In the genomic region with DNA sequence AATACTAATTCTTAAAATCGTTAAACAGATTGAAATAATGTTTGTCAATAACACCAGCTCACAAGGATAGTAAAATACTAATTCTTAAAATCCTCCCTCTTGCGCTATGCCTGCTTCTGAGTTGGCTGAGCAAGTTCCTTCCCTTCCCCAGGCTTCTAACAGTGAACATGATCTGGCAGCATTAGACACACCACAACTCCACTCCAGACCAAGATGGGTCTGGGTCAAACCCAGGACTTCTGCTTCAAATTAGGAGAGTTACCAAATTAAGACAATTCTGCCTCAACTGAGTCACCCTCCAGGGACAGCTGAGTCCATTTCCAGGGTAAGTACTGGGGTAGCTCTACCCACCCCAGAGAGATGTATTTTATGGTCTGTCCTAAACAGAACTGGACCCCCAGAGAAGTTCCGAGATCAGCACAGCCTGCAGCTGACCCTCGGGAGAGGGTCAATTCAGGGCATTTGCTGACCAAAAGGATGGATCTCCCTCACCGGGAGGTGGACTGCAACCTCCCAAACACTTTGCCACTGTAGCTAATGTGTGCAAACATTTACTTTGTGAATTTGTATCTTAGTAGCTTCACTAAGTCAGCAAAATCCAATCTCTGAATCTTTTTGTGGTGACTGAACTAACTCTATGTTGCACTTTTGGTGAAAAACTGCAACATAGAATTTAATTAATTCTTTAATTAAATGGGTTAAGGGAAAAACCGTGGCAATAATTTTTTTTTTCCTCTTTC, we compare ENCODE assay signal across 19 cellular contexts. TPM values are rescaled to one million over a fixed set of nuclear protein-coding genes. Genes with fewer than 3 reads are reported as not detected.
DNase-seq lines count a peak whose midpoint lies in the region; ATAC-seq and TF ChIP-seq lines count a peak whose summit lies in the region.
"Had no signal": no experiment of that assay in that cellular context is flagged by ENCODE, and none has a peak within 500 bp of the region (broad histone marks: within the 10 kb centered on the region; RNA-seq: fewer than 3 reads in every experiment).

No MANE protein-coding gene starts in this region.

- H4K20me1 ChIP-seq in osteoblast (ENCODE audit: insufficient read depth, low read length) = peaks cover 4% of the 10 kb centered on the region

- peak overlapping the region; percentile 44 for H3K4me3 Mint-ChIP-seq in HFFc6
- H3K4me3 Mint-ChIP-seq: activated naive CD8-positive, alpha-beta T cell treated with anti-CD3 and anti-CD28 coated beads, Interleukin-2, amount 50 U/mL, for 24 hours; T-helper 1 cell treated with Interleukin-12 subunit alpha and Interleukin-12 subunit beta and Interleukin-4 antibody, amounts not matched to agents 30 μg/mL and 1 μg/mL, for 36 hours had no signal

- H3K27ac Mint-ChIP-seq in HFFc6 = peak overlapping the region; percentile 42
- H3K27ac Mint-ChIP-seq: activated naive CD8-positive, alpha-beta T cell treated with anti-CD3 and anti-CD28 coated beads, Interleukin-2, amount 50 U/mL, for 24 hours; T-helper 1 cell treated with Interleukin-12 subunit alpha and Interleukin-12 subunit beta and Interleukin-4 antibody, amounts not matched to agents 30 μg/mL and 1 μg/mL, for 36 hours had no signal

- DNase-seq in AG09319 (ENCODE audit: extremely low read depth, low read depth) = peak; percentile 79
- peak; percentile 4 for DNase-seq in HFFc6
- peak; percentile 97 for DNase-seq in fibroblast of peridontal ligament (ENCODE audit: extremely low read depth)
- no peak for DNase-seq in osteoblast (ENCODE audit: insufficient read length, low spot score, missing footprints)
- DNase-seq in activated CD4-positive, alpha-beta T cell treated with anti-CD3 and anti-CD28 coated beads for 48 hours = no peak
- no peak for DNase-seq in activated CD4-positive, CD25-positive, alpha-beta regulatory T cell (lab: John Stamatoyannopoulos, UW)
- DNase-seq: activated naive CD8-positive, alpha-beta T cell treated with anti-CD3 and anti-CD28 coated beads, Interleukin-2, amount 50 U/mL, for 24 hours; activated T-cell treated with anti-CD3 and anti-CD28 coated beads, Interleukin-2, amount 50 U/mL, for 1 hour; C1 segment of cervical spinal cord; central memory CD4-positive, alpha-beta T cell; DMS79; kidney glomerular epithelial cell; naive thymus-derived CD4-positive, alpha-beta T cell; NCI-H1048; NCI-H2107; stimulated activated CD4-positive, alpha-beta T cell treated with anti-CD3 and anti-CD28 coated beads, Interleukin-2, amount 100 ng/mL, for 24 hours had no signal

- H3K4me1 Mint-ChIP-seq in HFFc6 (ENCODE audit: low read depth) = peaks cover 21% of the 10 kb centered on the region

- H3K27me3 Mint-ChIP-seq in HFFc6 (ENCODE audit: insufficient read depth) = peaks cover 2% of the 10 kb centered on the region; the same call in 1 of the 2 replicates
- H3K27me3 Mint-ChIP-seq: activated naive CD8-positive, alpha-beta T cell treated with anti-CD3 and anti-CD28 coated beads, Interleukin-2, amount 50 U/mL, for 24 hours had no signal

- ATAC-seq in GM19455 (IDR thresholded peaks at IDR 0.05; ENCODE audit: unreplicated experiment) (no peak), GM18520 (IDR thresholded peaks at IDR 0.05; ENCODE audit: unreplicated experiment) (no peak)
- ATAC-seq: activated naive CD8-positive, alpha-beta T cell treated with anti-CD3 and anti-CD28 coated beads, Interleukin-2, amount 50 U/mL, for 24 hours; naive thymus-derived CD4-positive, alpha-beta T cell had no signal

- H3K79me2 ChIP-seq in osteoblast (ENCODE audit: insufficient read depth, low read length) = no peaks in the 10 kb centered on the region

- TF ChIP-seq CTCF in AG09319 (IDR thresholded peaks at IDR 0.05; ENCODE audit: low read depth, low read length) = no peak
- TF ChIP-seq CTCF in HFFc6 (IDR thresholded peaks at IDR 0.05) = no peak
- TF ChIP-seq CTCF in osteoblast (IDR thresholded peaks at IDR 0.05; ENCODE audit: extremely low read depth, low read depth, low read length) = no peak

- H3K27ac ChIP-seq in osteoblast (ENCODE audit: low read depth, low read length) = peak overlapping the region; percentile 62

- no peaks in the 10 kb centered on the region for H3K27me3 ChIP-seq in osteoblast (ENCODE audit: insufficient read depth, low read length)

- H3K4me1 ChIP-seq in osteoblast (ENCODE audit: insufficient read depth, low read length) = peaks cover 13% of the 10 kb centered on the region

- peaks cover 13% of the 10 kb centered on the region for H3K9me3 Mint-ChIP-seq in HFFc6

- no peaks in the 10 kb centered on the region for H3K36me3 ChIP-seq in osteoblast (ENCODE audit: insufficient read depth, low read length)

- no peaks in the 10 kb centered on the region for H3K9me3 ChIP-seq in osteoblast (ENCODE audit: low read depth, low read length)

- peak overlapping the region; percentile 49 for H2AFZ ChIP-seq in osteoblast (ENCODE audit: low read length)

- peak overlapping the region; percentile 73 for H3K4me2 ChIP-seq in osteoblast (ENCODE audit: insufficient read depth, low read length)

- peaks cover 22% of the 10 kb centered on the region for H3K36me3 Mint-ChIP-seq in HFFc6 (ENCODE audit: low read depth)

- H3K4me3 ChIP-seq in osteoblast (ENCODE audit: insufficient read depth, low read length) = peak overlapping the region; percentile 42

RNA-seq across cellular contexts. Expression of gene ADCY9, which starts 48.8 kb away (rescaled TPM):
- 10 to 100 TPM; 20.8 to 24.8 (median 22.6) TPM for total RNA-seq in HFFc6 (2021; fragmentation: NEBNext Ultra II Directional; extraction: Animal tissue kit (Norgen Biotek cat#: 25700))
- total RNA-seq in osteoblast = 27.4 and 29.3 TPM in 2 replicates

Comparison
In these comparisons a context has a peak if more than half of its experiments do, and no peak if none do; other contexts are left out.
1. DNase-seq: peak in AG09319 (single experiment), HFFc6 (single experiment) and fibroblast of peridontal ligament (single experiment); none in osteoblast (single experiment), activated CD4-positive, alpha-beta T cell treated with anti-CD3 and anti-CD28 coated beads for 48 hours (single experiment) and activated CD4-positive, CD25-positive, alpha-beta regulatory T cell (0 of 4).